Comparison of ENCODE assay signal across 28 cellular contexts in the genomic region with DNA sequence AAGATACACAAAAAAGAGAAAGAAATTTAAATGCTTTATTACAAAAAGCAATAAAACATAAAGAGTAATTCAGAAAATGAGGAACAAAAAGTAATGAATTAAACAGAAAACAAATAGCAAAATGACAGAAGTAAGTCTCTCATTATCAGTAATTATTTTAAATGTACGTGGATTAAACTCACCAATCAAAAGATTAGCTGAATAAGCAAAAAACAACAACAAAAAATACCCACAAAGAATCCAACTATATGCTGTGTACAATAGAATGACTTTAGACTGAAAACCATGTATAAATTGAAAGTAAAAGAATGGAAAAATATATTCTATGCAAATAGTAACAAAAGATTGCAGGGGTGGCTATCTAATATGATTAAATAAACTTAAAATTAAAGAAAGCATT.
"Had no signal": no experiment of that assay in that cellular context is flagged by ENCODE, and none has a peak within 500 bp of the region (broad histone marks: within the 10 kb centered on the region; RNA-seq: fewer than 3 reads in every experiment).

No MANE protein-coding gene starts in this region.

- H3K79me2 ChIP-seq: parathyroid adenoma had no signal

- H3K9me3 ChIP-seq: ovary, psoas muscle, testis had no signal

- H3K9ac ChIP-seq: neural progenitor cell, parathyroid adenoma had no signal

- H3K4me2 ChIP-seq: neural progenitor cell, smooth muscle cell had no signal

- H3K27ac ChIP-seq: neural progenitor cell, ovary, parathyroid adenoma, psoas muscle, skin epidermis, spleen, suprapubic skin, testis, tibial artery, transverse colon, upper lobe of right lung, uterus had no signal

- H3K36me3 ChIP-seq: neural progenitor cell, ovary, spleen, suprapubic skin, tibial artery, transverse colon, upper lobe of right lung, uterus had no signal

- H3K27me3 ChIP-seq: neural progenitor cell, ovary, spleen, suprapubic skin, testis, tibial artery, transverse colon, upper lobe of right lung, uterus had no signal

- H3K4me3 ChIP-seq: neural progenitor cell, ovary, psoas muscle, skin epidermis, smooth muscle cell, spleen, suprapubic skin, testis, tibial artery, transverse colon, upper lobe of right lung, uterus had no signal

- H3K4me1 ChIP-seq: neural progenitor cell, parathyroid adenoma, psoas muscle, spleen, suprapubic skin, testis, tibial artery, transverse colon, upper lobe of right lung, uterus had no signal

- DNase-seq: natural killer cell; occipital lobe; ovary; posterior cingulate gyrus; psoas muscle; right cardiac atrium; spleen; stimulated activated CD4-positive, alpha-beta T cell treated with anti-CD3 and anti-CD28 coated beads, Interleukin-12 subunit alpha, Interleukin-12 subunit beta, amount 100 ng/mL, for 4 hours; stimulated activated CD4-positive, alpha-beta T cell treated with anti-CD3 and anti-CD28 coated beads, Interleukin-1b, Interleukin-23, amount 100 ng/mL, for 48 hours; stimulated activated CD4-positive, alpha-beta T cell treated with anti-CD3 and anti-CD28 coated beads, Interleukin-4, amount 100 ng/mL, for 1 hour; stimulated activated CD4-positive, alpha-beta T cell treated with anti-CD3 and anti-CD28 coated beads, Interleukin-4, amount 100 ng/mL, for 4 hours; stimulated activated CD8-positive, alpha-beta memory T cell treated with anti-CD3 and anti-CD28 coated beads, Interleukin-4, amount 100 ng/mL, for 48 hours; stimulated activated naive CD4-positive, alpha-beta T cell; stimulated activated naive CD8-positive, alpha-beta T cell treated with anti-CD3 and anti-CD28 coated beads, Interleukin-15, amount 100 ng/mL, for 72 hours; stimulated activated naive CD8-positive, alpha-beta T cell treated with anti-CD3 and anti-CD28 coated beads, Interleukin-15, Interleukin-2, amounts not matched to agents 100 U/mL and 50 U/mL, for 24 hours; substantia nigra; testis; tibial artery; transverse colon; upper lobe of right lung; uterus had no signal

- ATAC-seq: natural killer cell; psoas muscle; right cardiac atrium; sciatic nerve; stimulated activated memory B cell treated with anti-CD40 and anti-IgM and Interleukin-4, amounts not matched to agents 10 μg/mL and 1 μg/mL and 100 μg/mL, for 72 hours; stimulated activated naive CD8-positive, alpha-beta T cell treated with anti-CD3 and anti-CD28 coated beads, Interleukin-15, amount 100 ng/mL, for 72 hours; stimulated activated naive CD8-positive, alpha-beta T cell treated with anti-CD3 and anti-CD28 coated beads, Interleukin-15, Interleukin-2, amounts not matched to agents 100 U/mL and 50 U/mL, for 24 hours; upper lobe of right lung had no signal

- H2AFZ ChIP-seq: neural progenitor cell, parathyroid adenoma had no signal
